Comparison of ENCODE assay signal across 8 cellular contexts in the genomic region with DNA sequence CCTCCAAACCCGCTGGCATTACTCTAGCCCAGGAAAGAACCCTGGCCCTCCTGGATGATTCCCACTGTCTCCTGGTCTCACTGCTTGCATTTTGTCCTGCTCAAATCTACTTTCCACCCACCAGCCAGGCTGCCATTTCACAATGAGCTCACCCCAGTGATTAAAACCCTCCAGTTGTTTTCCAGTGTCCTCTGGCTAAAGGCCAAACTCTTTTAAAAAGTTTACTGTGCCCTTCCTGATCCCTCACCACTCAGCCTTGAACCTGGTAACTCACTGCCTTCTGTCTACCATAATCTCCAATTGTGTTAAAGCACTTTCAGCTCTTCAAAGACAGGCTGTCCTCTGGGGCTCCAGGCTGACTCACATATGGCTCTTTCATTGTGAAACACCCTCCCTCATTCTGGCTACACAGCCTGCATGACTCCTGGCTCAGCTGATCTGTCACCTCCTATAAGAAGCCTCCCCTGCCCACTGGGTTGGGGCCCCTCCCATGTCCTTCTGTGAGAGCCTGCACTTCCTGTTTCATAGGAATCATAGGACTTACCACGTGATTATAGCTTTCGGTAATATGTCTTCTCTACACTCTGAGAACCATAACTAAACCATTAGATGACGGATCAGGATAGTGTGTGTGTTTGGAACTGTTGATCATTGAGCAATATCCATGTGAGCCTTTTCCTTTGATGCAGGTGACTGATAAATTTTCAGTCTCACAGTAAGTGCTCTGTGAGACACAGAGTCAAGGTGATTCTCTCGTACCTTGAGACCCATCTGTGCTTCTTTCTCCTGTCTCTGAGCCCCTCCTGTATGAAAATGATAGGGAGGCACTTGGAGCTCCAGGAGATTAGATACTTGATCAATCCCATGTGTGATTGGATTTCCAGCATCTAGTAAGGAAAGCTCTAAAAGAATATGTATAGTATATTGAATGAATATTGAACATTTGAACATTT.
A peak's percentile ranks its signal among the peaks of the same experiment; 100 is the strongest.
DNase-seq lines count a peak whose midpoint lies in the region; ATAC-seq and TF ChIP-seq lines count a peak whose summit lies in the region.

No MANE protein-coding gene starts in this region.

- H3K4me1 ChIP-seq in foreskin keratinocyte, result peaks cover 26% of the 10 kb centered on the region

- H3K4me3 Mint-ChIP-seq in endothelial cell (ENCODE audit: unreplicated experiment), result no peak overlapping the region

- H3K27ac Mint-ChIP-seq in endothelial cell (ENCODE audit: unreplicated experiment), result no peak overlapping the region

- DNase-seq in stimulated activated naive CD4-positive, alpha-beta T cell treated with Interleukin-2 at 50 U/mL for 16 hours (lab: John Stamatoyannopoulos, UW), result peak; percentile 56
- no peak for DNase-seq in stimulated activated naive CD4-positive, alpha-beta T cell (lab: John Stamatoyannopoulos, UW)
- DNase-seq in LHCN-M2 (ENCODE audit: low read depth), result peak; percentile 97
- DNase-seq in activated CD4-positive, alpha-beta T cell treated with anti-CD3 and anti-CD28 coated beads, Interleukin-2, amount 50 U/mL, for 48 hours, result peak; percentile 72 to 79
- peak; percentile 6 to 79 for DNase-seq in foreskin keratinocyte
- peak; percentile 79 to 85 for DNase-seq in stimulated activated CD4-positive, alpha-beta T cell treated with anti-CD3 and anti-CD28 coated beads, Interleukin-15, amount 100 ng/mL, for 48 hours (ENCODE audit: low read depth in 2 of 2)
- DNase-seq in cerebellum (ENCODE audit: low spot score), result no peak
- no peak for DNase-seq in endothelial cell (ENCODE audit: low spot score)

- no peaks in the 10 kb centered on the region for H3K9me3 Mint-ChIP-seq in endothelial cell (ENCODE audit: unreplicated experiment)

- H3K27ac ChIP-seq in foreskin keratinocyte, result no peak overlapping the region

- no peaks in the 10 kb centered on the region for H3K4me1 Mint-ChIP-seq in endothelial cell (ENCODE audit: unreplicated experiment)

- H3K36me3 Mint-ChIP-seq in endothelial cell (ENCODE audit: low read depth, unreplicated experiment), result no peaks in the 10 kb centered on the region

- TF ChIP-seq CTCF in foreskin keratinocyte (conservative IDR thresholded peaks at IDR 0.05) (no peak), endothelial cell (IDR thresholded peaks at IDR 0.05; ENCODE audit: unreplicated experiment) (no peak)

- ATAC-seq in foreskin keratinocyte, result peak; percentile 78

- H3K27me3 ChIP-seq in foreskin keratinocyte, result no peaks in the 10 kb centered on the region

- H3K27me3 Mint-ChIP-seq in endothelial cell (ENCODE audit: unreplicated experiment), result peaks cover 1% of the 10 kb centered on the region

Comparison
In these comparisons a context has a peak if more than half of its experiments do, and no peak if none do; other contexts are left out.
1. DNase-seq: peak in stimulated activated naive CD4-positive, alpha-beta T cell treated with Interleukin-2 at 50 U/mL for 16 hours (single experiment), LHCN-M2 (single experiment), activated CD4-positive, alpha-beta T cell treated with anti-CD3 and anti-CD28 coated beads, Interleukin-2, amount 50 U/mL, for 48 hours (2 of 2), foreskin keratinocyte (2 of 2) and stimulated activated CD4-positive, alpha-beta T cell treated with anti-CD3 and anti-CD28 coated beads, Interleukin-15, amount 100 ng/mL, for 48 hours (2 of 2); none in stimulated activated naive CD4-positive, alpha-beta T cell (0 of 6), cerebellum (single experiment) and endothelial cell (single experiment).